ENCODE assay signal across 1 cellular context in the genomic region with DNA sequence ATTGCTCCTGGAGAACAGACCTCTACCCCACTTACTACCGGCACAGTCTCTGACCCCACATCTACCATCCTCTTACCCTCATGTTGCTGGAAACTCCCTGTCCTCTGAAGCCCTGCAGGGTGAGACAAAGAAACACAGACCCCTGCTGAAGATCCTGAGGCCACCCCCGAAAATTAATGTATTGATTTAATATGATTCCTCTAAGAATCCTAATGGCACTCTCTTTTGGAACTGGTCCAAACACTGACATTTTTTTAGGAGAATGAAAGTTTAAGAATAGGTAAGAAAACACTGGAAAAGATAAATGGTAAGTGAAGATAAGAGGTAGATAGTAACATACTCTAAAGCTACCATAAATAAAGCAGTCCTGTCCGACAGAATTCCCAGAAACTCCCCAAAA.
TF ChIP-seq lines count a peak whose summit lies in the region.

No MANE protein-coding gene starts in this region.

TF ChIP-seq in GM12878, 131 proteins besides CTCF, POLR2A, EP300 and RAD21:
- TF ChIP-seq, protein P1, sequence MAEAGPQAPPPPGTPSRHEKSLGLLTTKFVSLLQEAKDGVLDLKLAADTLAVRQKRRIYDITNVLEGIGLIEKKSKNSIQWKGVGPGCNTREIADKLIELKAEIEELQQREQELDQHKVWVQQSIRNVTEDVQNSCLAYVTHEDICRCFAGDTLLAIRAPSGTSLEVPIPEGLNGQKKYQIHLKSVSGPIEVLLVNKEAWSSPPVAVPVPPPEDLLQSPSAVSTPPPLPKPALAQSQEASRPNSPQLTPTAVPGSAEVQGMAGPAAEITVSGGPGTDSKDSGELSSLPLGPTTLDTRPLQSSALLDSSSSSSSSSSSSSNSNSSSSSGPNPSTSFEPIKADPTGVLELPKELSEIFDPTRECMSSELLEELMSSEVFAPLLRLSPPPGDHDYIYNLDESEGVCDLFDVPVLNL (IDR thresholded peaks at IDR 0.05; ENCODE audit: low read depth, low read length) = no peak
- TF ChIP-seq SREBF2 (IDR thresholded peaks at IDR 0.05; ENCODE audit: low read length) (no peak), HDGF (IDR thresholded peaks at IDR 0.05) (no peak), RUNX3 (IDR thresholded peaks at IDR 0.05; ENCODE audit: low read length) (no peak), PML (IDR thresholded peaks at IDR 0.05; ENCODE audit: low read length) (no peak), BRCA1 (IDR thresholded peaks at IDR 0.05; ENCODE audit: low read depth, low read length) (no peak), SUPT20H (IDR thresholded peaks at IDR 0.05; ENCODE audit: borderline replicate concordance, control insufficient read depth, low read depth, low read length) (no peak), FOS (IDR thresholded peaks at IDR 0.05; ENCODE audit: borderline replicate concordance, extremely low read depth, insufficient read length) (no peak)
- TF ChIP-seq, protein P2, sequence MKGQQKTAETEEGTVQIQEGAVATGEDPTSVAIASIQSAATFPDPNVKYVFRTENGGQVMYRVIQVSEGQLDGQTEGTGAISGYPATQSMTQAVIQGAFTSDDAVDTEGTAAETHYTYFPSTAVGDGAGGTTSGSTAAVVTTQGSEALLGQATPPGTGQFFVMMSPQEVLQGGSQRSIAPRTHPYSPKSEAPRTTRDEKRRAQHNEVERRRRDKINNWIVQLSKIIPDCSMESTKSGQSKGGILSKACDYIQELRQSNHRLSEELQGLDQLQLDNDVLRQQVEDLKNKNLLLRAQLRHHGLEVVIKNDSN (IDR thresholded peaks at IDR 0.05; ENCODE audit: borderline replicate concordance, extremely low read length, insufficient read depth, low read depth, low read length) = no peak
